Comparison of ENCODE assay signal across 35 cellular contexts in the genomic region with DNA sequence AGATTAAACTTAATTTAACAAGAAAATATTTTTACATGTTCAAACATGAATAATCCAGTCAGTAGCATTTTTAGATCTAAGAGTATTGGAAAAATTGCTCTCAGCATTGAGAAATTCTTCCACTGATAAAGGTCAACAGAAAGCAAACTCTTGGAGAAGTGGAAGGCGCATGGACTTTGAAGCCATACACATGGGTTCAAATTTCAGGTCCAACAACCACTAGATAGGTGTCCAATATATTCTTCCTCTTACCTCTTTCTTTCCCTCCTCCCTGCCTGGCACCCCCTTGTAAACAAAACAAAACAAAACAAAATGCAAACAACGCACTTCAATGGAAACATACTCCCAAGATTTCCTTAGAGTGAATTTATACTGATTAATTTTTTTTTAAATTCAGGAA. TPM values are rescaled to one million over a fixed set of nuclear protein-coding genes. Genes with fewer than 3 reads are reported as not detected.
"Had no signal": no experiment of that assay in that cellular context is flagged by ENCODE, and none has a peak within 500 bp of the region (broad histone marks: within the 10 kb centered on the region; RNA-seq: fewer than 3 reads in every experiment).

No MANE protein-coding gene starts in this region.

- H3K27me3 Mint-ChIP-seq: stimulated activated memory B cell treated with anti-CD40 and anti-IgM and Interleukin-4, amounts not matched to agents 10 μg/mL and 1 μg/mL and 100 μg/mL, for 72 hours; stimulated activated naive CD8-positive, alpha-beta T cell treated with anti-CD3 and anti-CD28 coated beads, Interleukin-15, amount 100 ng/mL, for 72 hours; type B pancreatic cell had no signal

- H2AFZ ChIP-seq: hepatocyte had no signal

- H3K27ac ChIP-seq: heart right ventricle, hepatocyte, left ventricle myocardium inferior, lower lobe of right lung, pancreas, prostate gland, sigmoid colon, tibial nerve, uterus had no signal

- H3K4me2 ChIP-seq: hepatocyte, smooth muscle cell had no signal

- H3K36me3 Mint-ChIP-seq: naive thymus-derived CD8-positive, alpha-beta T cell; stimulated activated memory B cell treated with anti-CD40 and anti-IgM and Interleukin-4, amounts not matched to agents 10 μg/mL and 1 μg/mL and 100 μg/mL, for 72 hours; type B pancreatic cell had no signal

- H3K36me3 ChIP-seq: heart right ventricle, left ventricle myocardium inferior, lower lobe of right lung, pancreas, prostate gland, sigmoid colon, tibial nerve, uterus had no signal

- H3K4me3 Mint-ChIP-seq: naive thymus-derived CD8-positive, alpha-beta T cell; nephron; neural crest cell; stimulated activated memory B cell treated with anti-CD40 and anti-IgM and Interleukin-4, amounts not matched to agents 10 μg/mL and 1 μg/mL and 100 μg/mL, for 72 hours; stimulated activated naive CD8-positive, alpha-beta T cell treated with anti-CD3 and anti-CD28 coated beads, Interleukin-15, amount 100 ng/mL, for 72 hours; type B pancreatic cell had no signal

- H3K4me1 Mint-ChIP-seq: naive thymus-derived CD8-positive, alpha-beta T cell; stimulated activated memory B cell treated with anti-CD40 and anti-IgM and Interleukin-4, amounts not matched to agents 10 μg/mL and 1 μg/mL and 100 μg/mL, for 72 hours; stimulated activated naive CD8-positive, alpha-beta T cell treated with anti-CD3 and anti-CD28 coated beads, Interleukin-15, amount 100 ng/mL, for 72 hours had no signal

- H3K9me3 Mint-ChIP-seq: naive thymus-derived CD8-positive, alpha-beta T cell; nephron; neural crest cell; stimulated activated memory B cell treated with anti-CD40 and anti-IgM and Interleukin-4, amounts not matched to agents 10 μg/mL and 1 μg/mL and 100 μg/mL, for 72 hours; stimulated activated naive CD8-positive, alpha-beta T cell treated with anti-CD3 and anti-CD28 coated beads, Interleukin-15, amount 100 ng/mL, for 72 hours; type B pancreatic cell had no signal

- H3K27ac Mint-ChIP-seq: naive thymus-derived CD8-positive, alpha-beta T cell; nephron; stimulated activated memory B cell treated with anti-CD40 and anti-IgM and Interleukin-4, amounts not matched to agents 10 μg/mL and 1 μg/mL and 100 μg/mL, for 72 hours; stimulated activated naive CD8-positive, alpha-beta T cell treated with anti-CD3 and anti-CD28 coated beads, Interleukin-15, amount 100 ng/mL, for 72 hours; type B pancreatic cell had no signal

- H3K27me3 ChIP-seq: heart right ventricle, hepatocyte, pancreas, sigmoid colon, tibial nerve, uterus had no signal

- H3K4me1 ChIP-seq: prostate gland, uterus had no signal

- H3K9me3 ChIP-seq: heart right ventricle, left ventricle myocardium inferior, lower lobe of right lung, pancreas, prostate gland, sigmoid colon, tibial nerve, uterus had no signal

- H3K4me3 ChIP-seq: heart right ventricle, hepatocyte, left ventricle myocardium inferior, lower lobe of right lung, pancreas, prostate gland, sigmoid colon, smooth muscle cell, tibial nerve, uterus had no signal

- ATAC-seq: heart right ventricle; left cardiac atrium; lower lobe of right lung; naive thymus-derived CD8-positive, alpha-beta T cell; pancreas; right cardiac atrium; stimulated activated memory B cell treated with anti-CD40 and anti-IgM and Interleukin-4, amounts not matched to agents 10 μg/mL and 1 μg/mL and 100 μg/mL, for 72 hours; stimulated activated naive CD8-positive, alpha-beta T cell treated with anti-CD3 and anti-CD28 coated beads, Interleukin-15, amount 100 ng/mL, for 72 hours had no signal

- DNase-seq: heart right ventricle; kidney glomerular epithelial cell; left cardiac atrium; left ventricle myocardium inferior; lower lobe of right lung; mammary epithelial cell; mesenchymal stem cell; naive thymus-derived CD8-positive, alpha-beta T cell; nucleus accumbens; pancreas; posterior cingulate gyrus; retina; right cardiac atrium; sigmoid colon; stimulated activated CD4-positive, alpha-beta T cell treated with anti-CD3 and anti-CD28 coated beads, Interleukin-1b, Interleukin-23, amount 100 ng/mL, for 48 hours; stimulated activated CD4-positive, alpha-beta T cell treated with anti-CD3 and anti-CD28 coated beads, Interleukin-2, amount 100 ng/mL, for 48 hours; stimulated activated CD4-positive, alpha-beta T cell treated with anti-CD3 and anti-CD28 coated beads, Interleukin-4, amount 100 ng/mL, for 4 hours; stimulated activated CD8-positive, alpha-beta memory T cell treated with anti-CD3 and anti-CD28 coated beads, Interleukin-4, amount 100 ng/mL, for 48 hours; stimulated activated naive CD4-positive, alpha-beta T cell treated with Interleukin-2 at 50 U/mL for 16 hours; stimulated activated naive CD8-positive, alpha-beta T cell treated with anti-CD3 and anti-CD28 coated beads, Interleukin-15, amount 100 ng/mL, for 72 hours; substantia nigra; uterus had no signal

RNA-seq across cellular contexts. Expression of gene PRSS48, which starts 28.4 kb away (rescaled TPM):
- total RNA-seq: heart right ventricle; hepatocyte; left cardiac atrium; left ventricle myocardium inferior; lower lobe of right lung; mucosa of gallbladder; naive thymus-derived CD8-positive, alpha-beta T cell; neural crest cell; osteoblast; pancreas; prostate gland; right cardiac atrium; sigmoid colon; smooth muscle cell; temporal lobe; tibial nerve; ureter; uterus had no signal
- polyA plus RNA-seq: heart right ventricle; keratinocyte; mammary epithelial cell; naive thymus-derived CD8-positive, alpha-beta T cell; pancreas; right cardiac atrium; sigmoid colon; smooth muscle cell had no signal
